8 cellular contexts compared by ENCODE assay signal in the genomic region with DNA sequence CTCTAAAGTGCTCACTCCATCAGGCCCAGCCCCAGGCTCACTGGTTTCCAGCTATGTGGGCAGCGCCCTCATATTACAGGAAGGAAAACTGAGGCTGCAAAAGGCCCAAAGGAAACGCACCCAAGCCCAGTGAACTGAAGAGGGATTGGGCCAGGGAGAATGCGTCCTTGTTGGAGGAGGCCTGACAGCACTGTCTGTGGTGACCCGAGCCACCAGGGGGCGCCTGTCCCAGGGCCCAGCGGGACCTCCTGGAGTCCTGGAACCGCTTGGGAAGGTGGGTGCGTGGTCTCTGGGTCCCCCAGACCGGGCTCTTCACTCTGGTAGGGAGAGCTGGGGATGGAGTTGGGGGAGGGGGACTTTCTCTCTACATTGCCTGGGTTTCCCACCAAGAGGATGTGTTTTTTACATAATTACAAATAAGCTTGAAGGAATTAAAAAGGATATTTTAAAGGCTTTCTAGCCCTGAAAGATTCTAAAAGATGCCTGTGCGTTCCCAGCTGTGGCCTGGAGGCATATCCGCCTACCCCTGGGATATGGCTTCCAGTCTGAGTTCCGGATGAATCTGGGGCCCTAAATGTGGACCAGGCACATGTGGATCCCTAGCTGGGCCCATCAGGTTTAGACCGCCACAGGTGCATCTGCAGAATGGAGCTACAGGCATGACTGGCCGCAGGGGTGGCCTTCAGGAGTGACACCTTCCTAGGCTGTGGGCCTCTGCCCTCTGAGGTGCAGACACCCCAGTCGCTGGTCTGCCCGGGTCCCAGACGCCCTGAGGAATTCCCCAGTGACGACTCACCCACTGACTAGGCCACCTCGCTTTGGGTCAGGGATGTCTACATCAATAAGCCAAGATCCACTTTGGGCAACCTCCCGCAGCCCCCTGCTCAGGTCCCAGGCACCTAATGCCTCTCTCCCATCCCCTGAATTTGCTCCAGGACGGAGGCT. TPM values are rescaled to one million over a fixed set of nuclear protein-coding genes. Genes with fewer than 3 reads are reported as not detected.
DNase-seq lines count a peak whose midpoint lies in the region; ATAC-seq and TF ChIP-seq lines count a peak whose summit lies in the region.

No MANE protein-coding gene starts in this region.

- H3K4me3 Mint-ChIP-seq in brain = no peak overlapping the region

- peaks cover 9% of the 10 kb centered on the region for H3K27me3 Mint-ChIP-seq in brain

- no peak overlapping the region for H3K27ac ChIP-seq in VCaP

- H3K36me3 Mint-ChIP-seq in brain = no peaks in the 10 kb centered on the region

- H3K4me3 ChIP-seq in AG04449 (ENCODE audit: low read depth, low read length) = no peak overlapping the region

- POLR2A ChIA-PET in AG04449 (lab: Yijun Ruan, JAX) = interaction anchor here (0.8 kb wide), 1 partner anchor 25 kb away, joined by 3 read pairs; no protein-coding TSS in a partner anchor

- no peak for ATAC-seq in HG02840 (IDR thresholded peaks at IDR 0.05; ENCODE audit: low FRiP score, unreplicated experiment)

- H3K9me3 Mint-ChIP-seq in brain = no peaks in the 10 kb centered on the region

- no peak overlapping the region for H3K27ac Mint-ChIP-seq in brain

- no peaks in the 10 kb centered on the region for H3K4me1 Mint-ChIP-seq in brain

- peak; percentile 98 for TF ChIP-seq CTCF in AG04449 (IDR thresholded peaks at IDR 0.05; ENCODE audit: insufficient read depth, low read length, missing control alignments)
- peak; percentile 85 for TF ChIP-seq CTCF in VCaP (conservative IDR thresholded peaks at IDR 0.05)
- peak; percentile 86 to 87 for TF ChIP-seq CTCF in brain (conservative IDR thresholded peaks at IDR 0.05)

- DNase-seq in AG04449 (ENCODE audit: low read depth, low spot score) (no peak), GM19238 (ENCODE audit: insufficient read length, low spot score) (peak; percentile 75), NCI-H1105 treated with DMSO at 0.1 percent for 48 hours (lab: John Stamatoyannopoulos, UW) (peak; percentile 48), iPS-NIHi7 (ENCODE audit: extremely low spot score) (peak; percentile 95)
- DNase-seq in stimulated activated CD4-positive, alpha-beta T cell treated with anti-CD3 and anti-CD28 coated beads, Interleukin-12 subunit alpha, Interleukin-12 subunit beta, amount 100 ng/mL, for 4 hours = peak; percentile 88

- CTCF ChIA-PET in AG04449 (lab: Yijun Ruan, JAX) = interaction anchor here (0.6 to 7.3 kb wide), 55 partner anchors 9 to 479 kb away, joined by 3 to 123 read pairs (median 5); partner anchors contain the start of genes ACP2, FAM180B, PSMC3 and RAPSN

RNA-seq across cellular contexts. Expression of gene SPI1, which starts 4.2 kb away (rescaled TPM):
- 7.5 TPM for polyA plus RNA-seq in brain (ENCODE audit: insufficient read depth, low read depth, low replicate concordance)

RNA-seq across cellular contexts. Expression of gene MYBPC3, which starts 21.6 kb away (rescaled TPM):
- not detected for polyA plus RNA-seq in brain (ENCODE audit: insufficient read depth, low read depth, low replicate concordance)

RNA-seq across cellular contexts. Expression of gene SLC39A13, which starts 34.2 kb away (rescaled TPM):
- polyA plus RNA-seq in brain (ENCODE audit: insufficient read depth, low read depth, low replicate concordance) = 23.0 TPM

RNA-seq across cellular contexts. Expression of gene PSMC3, which starts 52.1 kb away (rescaled TPM):
- 196 TPM for polyA plus RNA-seq in brain (ENCODE audit: insufficient read depth, low read depth, low replicate concordance)
